32 cellular contexts compared by ENCODE assay signal in the genomic region with DNA sequence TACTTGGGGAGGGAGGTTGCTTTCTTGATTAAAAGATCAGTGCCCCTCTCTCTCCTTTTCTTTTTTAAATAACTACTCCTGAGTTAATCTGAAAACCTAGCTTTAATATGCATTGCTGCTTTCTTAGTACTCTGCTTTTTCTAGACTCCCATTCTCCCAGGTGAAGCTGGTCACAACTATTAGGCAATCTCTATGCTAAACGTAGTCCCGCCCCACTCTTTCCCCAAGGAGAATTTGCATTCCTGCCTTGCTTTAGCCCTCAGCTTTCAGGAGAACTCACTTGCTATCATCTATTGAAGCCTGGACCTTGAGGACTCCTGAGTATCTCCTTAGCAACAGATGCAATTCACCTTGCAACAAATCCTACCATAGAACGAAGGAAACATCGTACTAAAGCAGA.
"Had no signal": no experiment of that assay in that cellular context is flagged by ENCODE, and none has a peak within 500 bp of the region (broad histone marks: within the 10 kb centered on the region; RNA-seq: fewer than 3 reads in every experiment).

No MANE protein-coding gene starts in this region.

- H3K9me3 Mint-ChIP-seq: activated CD4-positive, alpha-beta T cell treated with anti-CD3 and anti-CD28 coated beads, Interleukin-2, amount 10 ng/mL, durations not matched to agents 7 days and 5 days; activated naive CD4-positive, alpha-beta T cell treated with anti-CD3 and anti-CD28 coated beads, Interleukin-2, amount 50 U/mL, for 24 hours; activated naive CD8-positive, alpha-beta T cell treated with anti-CD3 and anti-CD28 coated beads, Interleukin-2, amount 50 U/mL, for 24 hours; activated T-cell treated with anti-CD3 and anti-CD28 coated beads, Interleukin-2, amount 50 U/mL, for 4 hours; activated T-helper 2 cell treated with anti-CD3 and anti-CD28 coated beads, Interferon-gamma antibody, Interleukin-2, Interleukin-4, amounts not matched to agents 10 μg/mL and 5 μg/mL and 100 μg/mL, durations not matched to agents 14 hours and 24 hours and 36 hours; immature natural killer cell; mesothelial cell of epicardium; naive B cell; nephron progenitor cell; stimulated activated memory B cell treated with anti-CD40 and anti-IgM and Interleukin-4, amounts not matched to agents 10 μg/mL and 1 μg/mL and 100 μg/mL, for 72 hours had no signal

- ATAC-seq: activated naive CD8-positive, alpha-beta T cell treated with anti-CD3 and anti-CD28 coated beads, Interleukin-2, amount 50 U/mL, for 24 hours; activated T-cell treated with anti-CD3 and anti-CD28 coated beads, Interleukin-2, amount 50 U/mL, for 4 hours; heart right ventricle; left colon; sciatic nerve; stimulated activated memory B cell treated with anti-CD40 and anti-IgM and Interleukin-4, amounts not matched to agents 10 μg/mL and 1 μg/mL and 100 μg/mL, for 72 hours; upper lobe of right lung had no signal

- H3K4me1 Mint-ChIP-seq: activated CD4-positive, alpha-beta memory T cell treated with anti-CD3 and anti-CD28 coated beads, Interleukin-2, amount 10 ng/mL, durations not matched to agents 7 days and 5 days; activated CD4-positive, alpha-beta T cell treated with anti-CD3 and anti-CD28 coated beads, Interleukin-2, amount 10 ng/mL, durations not matched to agents 7 days and 5 days; activated naive CD4-positive, alpha-beta T cell treated with anti-CD3 and anti-CD28 coated beads, Interleukin-2, amount 50 U/mL, for 24 hours; activated naive CD8-positive, alpha-beta T cell treated with anti-CD3 and anti-CD28 coated beads, Interleukin-2, amount 50 U/mL, for 24 hours; nephron progenitor cell had no signal

- H3K27me3 Mint-ChIP-seq: activated CD4-positive, alpha-beta memory T cell treated with anti-CD3 and anti-CD28 coated beads, Interleukin-2, amount 10 ng/mL, durations not matched to agents 7 days and 5 days; activated CD4-positive, alpha-beta T cell treated with anti-CD3 and anti-CD28 coated beads, Interleukin-2, amount 10 ng/mL, durations not matched to agents 7 days and 5 days; stimulated activated memory B cell treated with anti-CD40 and anti-IgM and Interleukin-4, amounts not matched to agents 10 μg/mL and 1 μg/mL and 100 μg/mL, for 72 hours had no signal

- H3K27me3 ChIP-seq: breast epithelium, ovary, stomach, thyroid gland, upper lobe of right lung had no signal

- H3K36me3 ChIP-seq: breast epithelium, heart right ventricle, ovary, prostate gland, stomach, thyroid gland, upper lobe of right lung had no signal

- H3K36me3 Mint-ChIP-seq: activated naive CD4-positive, alpha-beta T cell treated with anti-CD3 and anti-CD28 coated beads, Interleukin-2, amount 50 U/mL, for 24 hours; immature natural killer cell; mesothelial cell of epicardium; naive B cell; stimulated activated memory B cell treated with anti-CD40 and anti-IgM and Interleukin-4, amounts not matched to agents 10 μg/mL and 1 μg/mL and 100 μg/mL, for 72 hours had no signal

- H3K27ac Mint-ChIP-seq: activated CD4-positive, alpha-beta memory T cell treated with anti-CD3 and anti-CD28 coated beads, Interleukin-2, amount 10 ng/mL, durations not matched to agents 7 days and 5 days; activated CD4-positive, alpha-beta T cell treated with anti-CD3 and anti-CD28 coated beads, Interleukin-2, amount 10 ng/mL, durations not matched to agents 7 days and 5 days; activated naive CD4-positive, alpha-beta T cell treated with anti-CD3 and anti-CD28 coated beads, Interleukin-2, amount 50 U/mL, for 24 hours; activated naive CD8-positive, alpha-beta T cell treated with anti-CD3 and anti-CD28 coated beads, Interleukin-2, amount 50 U/mL, for 24 hours; activated T-helper 2 cell treated with anti-CD3 and anti-CD28 coated beads, Interferon-gamma antibody, Interleukin-2, Interleukin-4, amounts not matched to agents 10 μg/mL and 5 μg/mL and 100 μg/mL, durations not matched to agents 14 hours and 24 hours and 36 hours; immature natural killer cell; mesothelial cell of epicardium; naive B cell; nephron progenitor cell; stimulated activated memory B cell treated with anti-CD40 and anti-IgM and Interleukin-4, amounts not matched to agents 10 μg/mL and 1 μg/mL and 100 μg/mL, for 72 hours had no signal

- FAIRE-seq: endothelial cell of umbilical vein, kidney had no signal

- H3K27ac ChIP-seq: breast epithelium, heart right ventricle, ovary, prostate gland, skin epidermis, stomach, thyroid gland, upper lobe of right lung had no signal

- H3K9me3 ChIP-seq: breast epithelium, heart right ventricle, ovary, prostate gland, stomach, thyroid gland, upper lobe of right lung had no signal

- H3K4me3 ChIP-seq: breast epithelium, heart right ventricle, ovary, prostate gland, skin epidermis, stomach, thyroid gland, upper lobe of right lung had no signal

- DNase-seq: activated CD4-positive, alpha-beta memory T cell treated with anti-CD3 and anti-CD28 coated beads, Interleukin-2, amount 10 ng/mL, durations not matched to agents 7 days and 5 days; activated CD4-positive, alpha-beta T cell treated with anti-CD3 and anti-CD28 coated beads for 1 hour; activated CD4-positive, alpha-beta T cell treated with anti-CD3 and anti-CD28 coated beads, Interleukin-2, amount 10 ng/mL, durations not matched to agents 7 days and 5 days; activated CD8-positive, alpha-beta memory T cell treated with anti-CD3 and anti-CD28 coated beads, Interleukin-2, amount 50 U/mL, for 48 hours; activated naive CD8-positive, alpha-beta T cell treated with anti-CD3 and anti-CD28 coated beads, Interleukin-2, amount 50 U/mL, for 24 hours; activated T-cell treated with anti-CD3 and anti-CD28 coated beads, Interleukin-2, amount 50 U/mL, for 4 hours; amygdala; central memory CD4-positive, alpha-beta T cell; heart right ventricle; immature natural killer cell; kidney; left colon; mammary epithelial cell; naive B cell; nephron progenitor cell; ovary; retina; stimulated activated CD4-positive, alpha-beta T cell treated with anti-CD3 and anti-CD28 coated beads, Interleukin-4, amount 100 ng/mL, for 4 hours; stimulated activated CD8-positive, alpha-beta memory T cell treated with anti-CD3 and anti-CD28 coated beads, Interleukin-4, amount 100 ng/mL, for 48 hours; stomach; T-helper 9 cell; thyroid gland; upper lobe of right lung had no signal

- H3K4me3 Mint-ChIP-seq: activated CD4-positive, alpha-beta memory T cell treated with anti-CD3 and anti-CD28 coated beads, Interleukin-2, amount 10 ng/mL, durations not matched to agents 7 days and 5 days; activated CD4-positive, alpha-beta T cell treated with anti-CD3 and anti-CD28 coated beads, Interleukin-2, amount 10 ng/mL, durations not matched to agents 7 days and 5 days; activated naive CD4-positive, alpha-beta T cell treated with anti-CD3 and anti-CD28 coated beads, Interleukin-2, amount 50 U/mL, for 24 hours; activated naive CD8-positive, alpha-beta T cell treated with anti-CD3 and anti-CD28 coated beads, Interleukin-2, amount 50 U/mL, for 24 hours; activated T-cell treated with anti-CD3 and anti-CD28 coated beads, Interleukin-2, amount 50 U/mL, for 4 hours; immature natural killer cell; mesothelial cell of epicardium; naive B cell; nephron progenitor cell; stimulated activated memory B cell treated with anti-CD40 and anti-IgM and Interleukin-4, amounts not matched to agents 10 μg/mL and 1 μg/mL and 100 μg/mL, for 72 hours had no signal

- H3K4me1 ChIP-seq: breast epithelium, upper lobe of right lung had no signal
